8 cellular contexts compared by ENCODE assay signal in the genomic region with DNA sequence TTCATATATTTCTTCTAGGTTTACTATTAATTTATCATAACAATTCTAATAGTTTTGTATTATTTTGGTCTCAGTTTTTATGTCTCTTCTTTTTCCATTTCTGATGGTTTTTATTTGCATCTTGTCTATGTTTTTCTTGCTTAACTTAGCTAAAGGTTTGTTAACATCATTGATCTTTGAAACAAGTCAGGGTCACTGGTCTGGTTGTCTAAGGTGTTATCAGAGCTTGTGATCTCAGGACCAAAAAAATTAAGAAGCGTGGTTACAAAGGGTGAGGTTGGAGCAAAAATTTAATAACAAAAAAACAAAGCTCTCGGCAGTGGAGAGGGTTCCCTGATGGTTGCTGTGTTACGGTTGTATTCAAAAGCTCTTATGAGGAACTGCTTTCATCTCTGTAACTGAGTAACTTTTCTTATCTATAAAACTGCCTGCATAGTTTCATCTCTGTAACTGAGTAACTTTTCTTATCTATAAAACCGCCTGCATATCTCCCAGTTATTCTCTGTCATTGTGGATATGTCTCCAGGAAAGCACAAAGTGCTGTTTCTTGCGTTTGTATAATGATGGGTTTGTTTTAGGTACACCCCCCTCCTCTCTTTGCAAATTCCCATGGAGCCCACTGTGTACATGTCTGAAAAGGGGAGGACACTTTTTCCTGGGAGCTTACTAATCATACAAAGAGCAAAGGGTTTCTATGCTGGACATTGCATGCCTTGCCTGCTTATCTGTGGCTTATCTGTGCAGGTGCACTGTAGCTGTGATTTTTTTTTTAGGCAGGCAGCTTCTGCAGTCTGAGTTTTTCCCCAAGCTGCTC.
DNase-seq lines count a peak whose midpoint lies in the region; ATAC-seq and TF ChIP-seq lines count a peak whose summit lies in the region.

No MANE protein-coding gene starts in this region.

- ATAC-seq in GM21576 (IDR thresholded peaks at IDR 0.05; ENCODE audit: unreplicated experiment) (peak; percentile 70), HG03378 (IDR thresholded peaks at IDR 0.05; ENCODE audit: unreplicated experiment) (peak; percentile 94)

- no peak for TF ChIP-seq CTCF in GM13976 (IDR thresholded peaks at IDR 0.05; ENCODE audit: borderline replicate concordance, control extremely low read depth, extremely low read depth, insufficient read depth, missing control alignments)

- peak; percentile 91 for DNase-seq in kidney glomerular epithelial cell (lab: John Stamatoyannopoulos, UW)
- DNase-seq in iPS-NIHi11 (ENCODE audit: low spot score), result no peak
- DNase-seq in effector CD8-positive, alpha-beta T cell (lab: John Stamatoyannopoulos, UW), result no peak
- no peak for DNase-seq in putamen (ENCODE audit: low spot score)
- DNase-seq in GM13976 (ENCODE audit: low spot score), result no peak

- H3K4me3 ChIP-seq in GM08714 (ENCODE audit: low read length), result peak overlapping the region; percentile 48; the same call in 1 of the 2 replicates

- in situ Hi-C loops in GM13976 (cut with MboI; ENCODE audit: low sequenced_read_pairs, unreplicated experiment), result no loop called here
